Comparison of ENCODE assay signal across 35 cellular contexts in the genomic region with DNA sequence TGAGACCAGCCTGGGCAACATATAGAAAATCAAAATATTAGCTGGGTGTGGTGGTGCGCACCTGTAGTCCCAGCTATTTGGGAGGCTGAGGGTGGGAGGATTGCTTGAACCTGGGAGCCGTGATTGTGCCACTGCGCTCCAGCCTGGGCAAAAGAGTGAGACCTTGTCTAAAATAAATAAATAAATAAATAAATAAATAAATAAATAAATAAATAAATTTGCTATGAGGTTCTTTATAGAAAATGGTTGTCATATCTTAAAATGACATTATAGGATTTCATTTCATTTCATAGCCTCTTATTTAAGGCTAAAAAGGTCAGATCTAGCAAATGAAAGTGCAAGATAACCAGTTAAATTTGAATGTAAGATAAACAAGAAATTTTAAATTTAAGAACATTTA.
"Had no signal": no experiment of that assay in that cellular context is flagged by ENCODE, and none has a peak within 500 bp of the region (broad histone marks: within the 10 kb centered on the region; RNA-seq: fewer than 3 reads in every experiment).

No MANE protein-coding gene starts in this region.

- H3K9me3 ChIP-seq: MG63 had no signal

- H3K4me3 ChIP-seq: MG63 had no signal

- DNase-seq: Karpas-422, Kasumi-1, MG63, MM.1S, MV-4-11, NCI-H1048, NCI-H1092, NCI-H1092 treated with DMSO at 0.1 percent for 48 hours, NCI-H1105, NCI-H1105 treated with DMSO at 0.1 percent for 48 hours, NCI-H1417 treated with DMSO at 0.1 percent for 48 hours, NCI-H1436, NCI-H1436 treated with DMSO at 0.1 percent for 48 hours, NCI-H146, NCI-H1694, NCI-H1694 treated with DMSO at 0.1 percent for 48 hours, NCI-H187, NCI-H187 treated with DMSO at 0.1 percent for 48 hours, NCI-H1930, NCI-H2029, NCI-H2029 treated with DMSO at 0.1 percent for 48 hours, NCI-H2081, NCI-H2081 treated with DMSO at 0.1 percent for 48 hours, NCI-H2107, NCI-H2171, NCI-H2171 treated with DMSO at 0.1 percent for 48 hours, NCI-H2227 treated with DMSO at 0.1 percent for 48 hours, NCI-H226, NCI-H345, NCI-H446, NCI-H446 treated with DMSO at 0.1 percent for 48 hours, NCI-H510A, NCI-H510A treated with DMSO at 0.1 percent for 48 hours, NCI-H524, NCI-H524 treated with DMSO at 0.1 percent for 48 hours had no signal
